Comparison of ENCODE assay signal across 1 cellular context in genomic region chr4:98929341-98930267, GRCh38.
A peak's percentile ranks its signal among the peaks of the same experiment; 100 is the strongest.
TF ChIP-seq lines count a peak whose summit lies in the region.

No MANE protein-coding gene starts in this region.

TF ChIP-seq in K562, 482 proteins besides CTCF, POLR2A, EP300 and RAD21 (continued from another document and continues in another):
- TF ChIP-seq AFF4 (CRISPR knock-in tag; IDR thresholded peaks at IDR 0.05) (peak; percentile 89), GMEB1 (CRISPR knock-in tag; IDR thresholded peaks at IDR 0.05) (no peak), POLR2G (IDR thresholded peaks at IDR 0.05; ENCODE audit: low read depth, low read length) (peak; percentile 17), NKRF (IDR thresholded peaks at IDR 0.05; ENCODE audit: borderline replicate concordance) (peak; percentile 61; the same call in 1 of the 2 replicates), OTX1 (CRISPR knock-in tag; IDR thresholded peaks at IDR 0.05) (no peak), POLR2B (IDR thresholded peaks at IDR 0.05; ENCODE audit: low read depth, partially characterized antibody) (peak; percentile 26), KLF10 (CRISPR knock-in tag; IDR thresholded peaks at IDR 0.05) (no peak), HDAC6 (IDR thresholded peaks at IDR 0.05; ENCODE audit: low read depth, low read length) (no peak), GABPA (tag; conservative IDR thresholded peaks at IDR 0.05; ENCODE audit: low read depth) (peak; percentile 44; the same call in 1 of the 2 replicates), CEBPG (CRISPR knock-in tag; IDR thresholded peaks at IDR 0.05) (no peak), CEBPG (tag; conservative IDR thresholded peaks at IDR 0.05 in 1 of 2, IDR thresholded peaks at IDR 0.05 in 1 of 2) (0 out of 4 replicates have a peak, but pooled peaks have one; percentile 10 to 15), NFRKB (IDR thresholded peaks at IDR 0.05; ENCODE audit: low read depth) (peak; percentile 9; the same call in 1 of the 2 replicates), CREB1 (IDR thresholded peaks at IDR 0.05) (peak; percentile 95), CREB1 (CRISPR knock-in tag; IDR thresholded peaks at IDR 0.05) (peak; percentile 76; the same call in 1 of the 2 replicates), ZNF316 (IDR thresholded peaks at IDR 0.05) (peak; percentile 27; the same call in 1 of the 2 replicates), SREBF2 (CRISPR knock-in tag; IDR thresholded peaks at IDR 0.05) (no peak), TFAP4 (CRISPR knock-in tag; IDR thresholded peaks at IDR 0.05; ENCODE audit: borderline replicate concordance) (peak; percentile 60; the same call in 1 of the 2 replicates), RBFOX2 (IDR thresholded peaks at IDR 0.05; ENCODE audit: low read depth, low read length) (peak; percentile 1; the same call in 1 of the 2 replicates), ZC3H11A (IDR thresholded peaks at IDR 0.05; ENCODE audit: low read depth, low read length) (0 out of 2 replicates have a peak, but pooled peaks have one; percentile 46), CXXC5 (CRISPR knock-in tag; IDR thresholded peaks at IDR 0.05) (peak; percentile 20; the same call in 1 of the 2 replicates), POLR3A (IDR thresholded peaks at IDR 0.05; ENCODE audit: borderline replicate concordance, extremely low read depth, insufficient read depth, insufficient read length) (no peak), ZNF668 (CRISPR knock-in tag; IDR thresholded peaks at IDR 0.05) (no peak), ZNF507 (tag; conservative IDR thresholded peaks at IDR 0.05) (no peak), ELK1 (CRISPR knock-in tag; IDR thresholded peaks at IDR 0.05) (no peak), BRF2 (IDR thresholded peaks at IDR 0.05; ENCODE audit: borderline replicate concordance, insufficient read depth, insufficient read length) (no peak), NCOA1 (IDR thresholded peaks at IDR 0.05; ENCODE audit: low read depth) (peak; percentile 87), FOS (IDR thresholded peaks at IDR 0.05; ENCODE audit: extremely low read depth, insufficient read length) (peak; percentile 29), ZBTB17 (CRISPR knock-in tag; IDR thresholded peaks at IDR 0.05) (no peak), ZNF639 (CRISPR knock-in tag; conservative IDR thresholded peaks at IDR 0.05 in 1 of 2, IDR thresholded peaks at IDR 0.05 in 1 of 2) (peak in 1 of 2 experiments; percentile 18; a peak in 2 of 4 replicates), GTF2A2 (tag; IDR thresholded peaks at IDR 0.05) (no peak), HEY1 (CRISPR knock-in tag; IDR thresholded peaks at IDR 0.05; ENCODE audit: borderline replicate concordance) (no peak), HMGN3 (IDR thresholded peaks at IDR 0.05; ENCODE audit: borderline replicate concordance, extremely low read depth, insufficient read length, low read depth, low read length) (no peak), U2AF2 (optimal IDR thresholded peaks at IDR 0.05; ENCODE audit: low read depth, low read length) (no peak), CBFB (CRISPR knock-in tag; IDR thresholded peaks at IDR 0.05) (peak; percentile 42; the same call in 1 of the 2 replicates), TEAD2 (tag; IDR thresholded peaks at IDR 0.05) (no peak), ETV6 (IDR thresholded peaks at IDR 0.05; ENCODE audit: borderline replicate concordance in 1 of 2, low read depth in 2 of 2, low read length in 1 of 2) (no peak), ETV6 (CRISPR knock-in tag; IDR thresholded peaks at IDR 0.05; ENCODE audit: borderline replicate concordance) (no peak), CREM (IDR thresholded peaks at IDR 0.05; ENCODE audit: low read depth) (peak; percentile 91), SMARCA4 (IDR thresholded peaks at IDR 0.05) (peak; percentile 66; the same call in 1 of the 2 replicates), MTA3 (IDR thresholded peaks at IDR 0.05; ENCODE audit: borderline replicate concordance) (peak; percentile 77), ZNF589 (CRISPR knock-in tag; IDR thresholded peaks at IDR 0.05; ENCODE audit: low read depth) (peak; percentile 51), RBM39 (optimal IDR thresholded peaks at IDR 0.05; ENCODE audit: low read depth, low read length) (no peak), ZNF197 (CRISPR knock-in tag; IDR thresholded peaks at IDR 0.05; ENCODE audit: low read depth) (no peak), NR3C1 (CRISPR knock-in tag; IDR thresholded peaks at IDR 0.05) (no peak), CBX1 (IDR thresholded peaks at IDR 0.05; ENCODE audit: low read depth) (peak; percentile 38; the same call in 1 of the 2 replicates), ZBTB7A (IDR thresholded peaks at IDR 0.05; ENCODE audit: borderline replicate concordance, control insufficient read depth, low read depth, low read length) (no peak), CCNT2 (IDR thresholded peaks at IDR 0.05; ENCODE audit: borderline replicate concordance, extremely low read depth, insufficient read length, low read depth, low read length) (peak; percentile 0), PML (IDR thresholded peaks at IDR 0.05; ENCODE audit: low read length) (no peak; the same call in 1 of the 2 replicates), MEIS2 (IDR thresholded peaks at IDR 0.05; ENCODE audit: partially characterized antibody) (peak; percentile 87), ZNF584 (CRISPR knock-in tag; IDR thresholded peaks at IDR 0.05; ENCODE audit: low read depth) (peak; percentile 83; the same call in 1 of the 2 replicates), CEBPB (tag; IDR thresholded peaks at IDR 0.05) (0 out of 2 replicates have a peak, but pooled peaks have one; percentile 7), ZNF445 (CRISPR knock-in tag; IDR thresholded peaks at IDR 0.05; ENCODE audit: low read depth) (no peak), BRD4 (IDR thresholded peaks at IDR 0.05) (peak; percentile 16; the same call in 1 of the 2 replicates), POLR2AphosphoS5 (IDR thresholded peaks at IDR 0.05; ENCODE audit: control insufficient read depth, insufficient read depth, low read depth, low read length) (peak; percentile 88), CAMTA2 (CRISPR knock-in tag; conservative IDR thresholded peaks at IDR 0.05) (no peak), ELF1 (tag; IDR thresholded peaks at IDR 0.05) (peak; percentile 67), POLR2H (tag; IDR thresholded peaks at IDR 0.05; ENCODE audit: low read depth) (peak; percentile 80), ZNF133 (CRISPR knock-in tag; IDR thresholded peaks at IDR 0.05) (no peak), GTF2B (IDR thresholded peaks at IDR 0.05; ENCODE audit: extremely low read depth, insufficient read length) (peak; percentile 43), BRD9 (IDR thresholded peaks at IDR 0.05; ENCODE audit: low read depth, partially characterized antibody) (peak; percentile 80), ETS1 (conservative IDR thresholded peaks at IDR 0.05; ENCODE audit: control insufficient read depth, low read depth, low read length) (peak; percentile 21; the same call in 1 of the 2 replicates)
